9 cellular contexts compared by ENCODE assay signal in genomic region chr13:51000576-51001260, GRCh38.
DNase-seq lines count a peak whose midpoint lies in the region; ATAC-seq and TF ChIP-seq lines count a peak whose summit lies in the region.
"Had no signal": no experiment of that assay in that cellular context is flagged by ENCODE, and none has a peak within 500 bp of the region (broad histone marks: within the 10 kb centered on the region; RNA-seq: fewer than 3 reads in every experiment).

No MANE protein-coding gene starts in this region.

- H3K9me3 ChIP-seq in colonic mucosa: no peaks in the 10 kb centered on the region

- no peak for TF ChIP-seq CTCF in foreskin fibroblast (IDR thresholded peaks at IDR 0.05; ENCODE audit: low read depth, low read length)
- no peak for TF ChIP-seq CTCF in colonic mucosa (IDR thresholded peaks at IDR 0.05)

- ATAC-seq in GM19452 (IDR thresholded peaks at IDR 0.05; ENCODE audit: unreplicated experiment): no peak
- ATAC-seq: GM12878 had no signal

- H3K27me3 ChIP-seq in colonic mucosa: no peaks in the 10 kb centered on the region

- H3K36me3 ChIP-seq in colonic mucosa: no peaks in the 10 kb centered on the region

- no peak overlapping the region for H3K9ac ChIP-seq in colonic mucosa (ENCODE audit: low read depth in 2 of 2, low read length in 2 of 2)

- DNase-seq in LHCN-M2 (ENCODE audit: low read depth): peak; percentile 79
- DNase-seq in NCI-H774 (lab: John Stamatoyannopoulos, UW): peak; percentile 7
- peak; percentile 45 to 69 for DNase-seq in foreskin fibroblast
- peak; percentile 59 for DNase-seq in skeletal muscle cell (ENCODE audit: low read depth)
- DNase-seq in caudate nucleus (lab: John Stamatoyannopoulos, UW): no peak
- DNase-seq in colonic mucosa: no peak
- DNase-seq in SIG-M5 treated with dmso at 0.1 percent for 504 hours (lab: John Stamatoyannopoulos, UW; ENCODE audit: unreplicated experiment): no peak

- H3K27ac ChIP-seq in caudate nucleus (ENCODE audit: low read depth, low read length) (no peak overlapping the region), colonic mucosa (no peak overlapping the region)

- H3K4me1 ChIP-seq in colonic mucosa: no peaks in the 10 kb centered on the region

- no peak overlapping the region for H3K4me3 ChIP-seq in foreskin fibroblast (ENCODE audit: low read depth in 1 of 2, low read length in 2 of 2)
- no peak overlapping the region for H3K4me3 ChIP-seq in skeletal muscle cell (ENCODE audit: low read depth, low read length)
- no peak overlapping the region for H3K4me3 ChIP-seq in colonic mucosa
- H3K4me3 ChIP-seq: GM12878 had no signal

- intact Hi-C loops in colonic mucosa (cut with DNase I): no loop called here

Comparison
In these comparisons a context has a peak if more than half of its experiments do, and no peak if none do; other contexts are left out.
1. DNase-seq: peak in LHCN-M2 (single experiment), NCI-H774 (single experiment), foreskin fibroblast (2 of 2) and skeletal muscle cell (single experiment); none in caudate nucleus (0 of 61), colonic mucosa (single experiment) and SIG-M5 treated with dmso at 0.1 percent for 504 hours (single experiment).